In the genomic region with DNA sequence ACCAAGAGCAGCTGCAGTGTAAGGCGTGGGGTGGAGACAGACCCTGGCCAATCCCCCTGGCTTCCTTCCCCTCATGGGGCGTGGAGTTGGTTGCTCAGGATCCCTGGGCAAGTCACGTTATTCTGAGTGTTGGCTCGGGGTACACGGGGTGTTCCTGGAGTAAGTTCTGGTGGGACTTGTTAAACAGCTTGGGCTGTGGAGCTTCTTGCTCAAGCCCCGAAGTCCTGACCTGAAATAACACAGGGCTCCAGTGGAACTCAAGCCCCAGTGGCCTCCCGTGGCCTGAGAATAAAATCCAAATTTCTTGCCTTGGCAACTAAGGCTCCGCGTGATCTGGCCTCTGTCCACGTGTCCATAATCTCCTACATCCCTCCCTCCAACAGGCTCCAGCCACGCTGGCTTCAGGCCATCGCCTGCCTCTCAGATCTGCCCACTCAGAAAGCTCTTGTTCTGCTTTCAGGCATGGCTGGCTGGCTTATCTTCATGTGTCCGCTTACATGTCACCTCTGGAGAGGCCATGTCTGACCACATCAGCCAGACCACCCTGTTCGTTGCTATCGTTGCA, we compare ENCODE assay signal across 11 cellular contexts. TPM values are rescaled to one million over a fixed set of nuclear protein-coding genes. Genes with fewer than 3 reads are reported as not detected.
DNase-seq lines count a peak whose midpoint lies in the region; ATAC-seq and TF ChIP-seq lines count a peak whose summit lies in the region.
"Had no signal": no experiment of that assay in that cellular context is flagged by ENCODE, and none has a peak within 500 bp of the region (broad histone marks: within the 10 kb centered on the region; RNA-seq: fewer than 3 reads in every experiment).

No MANE protein-coding gene starts in this region.

- WGBS in liver = 83% methylated on average over 15 of the region's 15 CpGs

- ATAC-seq in HG02970 (IDR thresholded peaks at IDR 0.05; ENCODE audit: low FRiP score, unreplicated experiment) = no peak

- no peaks in the 10 kb centered on the region for H3K9me3 ChIP-seq in liver (ENCODE audit: control insufficient read depth in 4 of 4, low read length in 3 of 4)

- no peaks in the 10 kb centered on the region for H3K36me3 ChIP-seq in liver (ENCODE audit: control insufficient read depth in 4 of 4, insufficient read depth in 3 of 4, low read depth in 1 of 4, low read length in 3 of 4)

- intact Hi-C loops in dorsolateral prefrontal cortex (cut with DNase I) = loop anchor here in 1 of 2 donors (5.0 kb wide), 1 partner anchor 52 kb away; no protein-coding TSS in a partner anchor

- H3K27ac ChIP-seq in dorsolateral prefrontal cortex = peak overlapping the region in 58 of 59 donors; percentile 41 to 91 (median 78)
- H3K27ac ChIP-seq in liver (ENCODE audit: low read depth in 1 of 2, low read length in 2 of 2) = no peak overlapping the region
- peak overlapping the region; percentile 79 for H3K27ac ChIP-seq in substantia nigra (ENCODE audit: low read depth, low read length, poor library complexity, severe bottlenecking)

- H3K27me3 ChIP-seq in dorsolateral prefrontal cortex = no peaks in the 10 kb centered on the region
- no peaks in the 10 kb centered on the region for H3K27me3 ChIP-seq in liver (ENCODE audit: control insufficient read depth in 4 of 4, insufficient read depth in 4 of 4, low read length in 3 of 4)

- H3K4me1 ChIP-seq in liver (ENCODE audit: control insufficient read depth in 4 of 4, insufficient read depth in 4 of 4, low read length in 3 of 4) = no peaks in the 10 kb centered on the region

- TF ChIP-seq CTCF in dorsolateral prefrontal cortex (IDR thresholded peaks at IDR 0.05 in 54 of 56, conservative IDR thresholded peaks at IDR 0.05 in 2 of 56; ENCODE audit: low read depth in 1 of 56, partially characterized antibody in 56 of 56) = peak in 4 of 56 donors; percentile 8 to 39 (median 20)
- TF ChIP-seq CTCF in liver (IDR thresholded peaks at IDR 0.05; ENCODE audit: low read depth, low read length, missing input control) = no peak

- H3K4me3 ChIP-seq in dorsolateral prefrontal cortex = peak overlapping the region in 7 of 59 donors; percentile 2 to 34 (median 6)
- H3K4me3 ChIP-seq in liver (ENCODE audit: low read depth in 1 of 3, low read length in 3 of 3) = no peak overlapping the region

- H3K9ac ChIP-seq in liver (ENCODE audit: low read depth in 1 of 2, low read length in 2 of 2) = no peak overlapping the region

- no peak for TF ChIP-seq RAD21 in liver (IDR thresholded peaks at IDR 0.05)

- peak; percentile 27 for DNase-seq in LHCN-M2 (ENCODE audit: low read depth)
- DNase-seq in dorsolateral prefrontal cortex = peak; percentile 32 to 86 (median 79)
- peak in 47 of 49 donors; percentile 19 to 85 (median 67) for DNase-seq in substantia nigra (lab: John Stamatoyannopoulos, UW)
- no peak for DNase-seq in effector CD4-positive, alpha-beta T cell
- DNase-seq in NCI-H82 treated with DMSO at 0.1 percent for 48 hours (lab: John Stamatoyannopoulos, UW; ENCODE audit: unreplicated experiment) = no peak
- DNase-seq in RKO (ENCODE audit: low spot score) = no peak
- DNase-seq: activated CD4-positive, alpha-beta T cell treated with anti-CD3 and anti-CD28 coated beads for 48 hours had no signal

TF ChIP-seq in liver, 16 proteins besides CTCF, POLR2A, EP300 and RAD21:
- no peak for TF ChIP-seq GABPA (IDR thresholded peaks at IDR 0.05 in 1 of 2, conservative IDR thresholded peaks at IDR 0.05 in 1 of 2)
- TF ChIP-seq, protein P1, sequence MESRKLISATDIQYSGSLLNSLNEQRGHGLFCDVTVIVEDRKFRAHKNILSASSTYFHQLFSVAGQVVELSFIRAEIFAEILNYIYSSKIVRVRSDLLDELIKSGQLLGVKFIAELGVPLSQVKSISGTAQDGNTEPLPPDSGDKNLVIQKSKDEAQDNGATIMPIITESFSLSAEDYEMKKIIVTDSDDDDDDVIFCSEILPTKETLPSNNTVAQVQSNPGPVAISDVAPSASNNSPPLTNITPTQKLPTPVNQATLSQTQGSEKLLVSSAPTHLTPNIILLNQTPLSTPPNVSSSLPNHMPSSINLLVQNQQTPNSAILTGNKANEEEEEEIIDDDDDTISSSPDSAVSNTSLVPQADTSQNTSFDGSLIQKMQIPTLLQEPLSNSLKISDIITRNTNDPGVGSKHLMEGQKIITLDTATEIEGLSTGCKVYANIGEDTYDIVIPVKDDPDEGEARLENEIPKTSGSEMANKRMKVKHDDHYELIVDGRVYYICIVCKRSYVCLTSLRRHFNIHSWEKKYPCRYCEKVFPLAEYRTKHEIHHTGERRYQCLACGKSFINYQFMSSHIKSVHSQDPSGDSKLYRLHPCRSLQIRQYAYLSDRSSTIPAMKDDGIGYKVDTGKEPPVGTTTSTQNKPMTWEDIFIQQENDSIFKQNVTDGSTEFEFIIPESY (IDR thresholded peaks at IDR 0.05) = no peak
- TF ChIP-seq HNF4A (conservative IDR thresholded peaks at IDR 0.05) = no peak
- peak; percentile 26 for TF ChIP-seq SP1 (IDR thresholded peaks at IDR 0.05)
- peak in 1 of 2 donors; percentile 7 for TF ChIP-seq RXRA (IDR thresholded peaks at IDR 0.05)
- no peak for TF ChIP-seq TAF1 (conservative IDR thresholded peaks at IDR 0.05)
- no peak for TF ChIP-seq JUND (IDR thresholded peaks at IDR 0.05)
- peak; percentile 53 for TF ChIP-seq NR2F2 (IDR thresholded peaks at IDR 0.05)
TF ChIP-seq in liver: peak in this region for 3.

RNA-seq across cellular contexts. Expression of a gene that starts 49.3 kb away (rescaled TPM):
- total RNA-seq in LHCN-M2 (2014; rRNA removed) = not detected in 2 replicates
- not detected for polyA plus RNA-seq in LHCN-M2 (2012)
- total RNA-seq in dorsolateral prefrontal cortex = 1 to 10 TPM in 55 of 120 experiments, under 1 TPM in 63, not detected in 2; 0.14 to 7.0 (median 0.96) TPM
- under 1 TPM; 0.23 to 0.50 TPM for total RNA-seq in liver
- under 1 TPM; 0.11 to 0.35 TPM for polyA plus RNA-seq in liver
- total RNA-seq: Daoy, OCI-LY7 had no signal

Comparison
In these comparisons a context has a peak if more than half of its experiments do, and no peak if none do; other contexts are left out.
1. DNase-seq: peak in LHCN-M2 (single experiment), dorsolateral prefrontal cortex (10 of 10) and substantia nigra (47 of 49); none in effector CD4-positive, alpha-beta T cell (single experiment), NCI-H82 treated with DMSO at 0.1 percent for 48 hours (single experiment) and RKO (single experiment).
2. H3K27ac ChIP-seq: peak in dorsolateral prefrontal cortex (58 of 59) and substantia nigra (single experiment); none in liver (0 of 2).